ENCODE assay signal across 8 cellular contexts in the genomic region with DNA sequence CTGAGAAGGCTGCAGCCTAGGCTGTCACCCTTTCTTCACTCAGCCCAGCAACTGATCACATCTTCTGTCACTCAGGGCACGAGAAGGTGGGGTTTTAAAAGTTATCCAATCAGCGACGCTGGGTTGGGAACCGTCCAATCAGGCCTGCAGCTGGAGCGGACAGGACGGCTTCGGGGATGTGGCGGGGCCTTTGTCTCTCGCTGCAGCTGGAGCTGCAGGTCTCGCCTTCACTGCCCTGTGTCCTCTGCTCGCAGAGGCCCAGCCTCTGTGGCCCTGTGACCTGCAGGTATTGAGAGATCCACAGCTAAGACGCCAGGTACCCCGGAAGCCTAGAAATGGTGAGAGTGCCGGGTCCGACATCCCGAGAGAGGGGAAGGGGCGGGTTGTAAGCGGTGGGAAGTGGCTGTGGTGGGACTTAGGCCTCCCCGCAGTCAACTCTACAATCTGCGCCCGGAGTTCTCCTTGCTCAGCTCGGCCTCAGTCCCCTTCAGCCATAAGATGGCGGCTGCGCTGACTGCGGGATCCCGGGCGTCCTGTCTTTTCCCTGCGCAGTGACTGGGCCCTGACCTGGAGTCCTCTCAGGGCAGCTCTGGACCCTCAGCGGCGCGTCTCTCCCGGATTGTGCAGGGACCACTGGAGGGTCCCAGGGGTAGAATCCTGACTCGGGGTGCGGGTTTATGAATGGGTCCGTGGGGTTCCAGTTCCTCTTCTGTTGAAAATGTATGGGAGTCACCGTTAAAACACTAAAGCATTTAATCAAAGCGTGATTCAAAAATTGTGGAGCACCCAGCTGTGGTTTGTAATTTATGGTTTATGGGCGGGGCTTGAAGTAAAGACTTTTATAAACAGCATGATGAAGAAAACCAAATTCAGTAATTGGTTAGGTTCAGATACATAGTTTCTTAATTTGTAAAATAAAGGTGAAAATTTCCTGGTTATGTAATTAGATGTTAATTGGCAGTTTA. TPM values are rescaled to one million over a fixed set of nuclear protein-coding genes. Genes with fewer than 3 reads are reported as not detected.
A peak's percentile ranks its signal among the peaks of the same experiment; 100 is the strongest.
DNase-seq lines count a peak whose midpoint lies in the region; ATAC-seq and TF ChIP-seq lines count a peak whose summit lies in the region.

A gene (plus strand): TSS at position 193 of the 965 bp plus-strand sequence. CDS start 16,066 bp downstream, outside the sequence.

- intact Hi-C loops in activated CD4-positive, alpha-beta memory T cell treated with anti-CD3 and anti-CD28 coated beads for 36 hours (cut with micrococcal nuclease) = loop anchor here (1.0 to 5.0 kb wide), 4 partner anchors 61 to 845 kb away; a partner anchor contains a TSS

- H3K9me3 ChIP-seq in lung (ENCODE audit: control insufficient read depth in 2 of 2, insufficient read depth in 1 of 2, low read length in 1 of 2) = no peaks in the 10 kb centered on the region

- POLR2A ChIA-PET in activated CD4-positive, alpha-beta memory T cell treated with anti-CD3 and anti-CD28 coated beads for 36 hours (lab: Charles Lee) = interaction anchor here (0.9 to 1.8 kb wide), 5 partner anchors 60 to 307 kb away, joined by 3 to 6 read pairs (median 5); a partner anchor contains a TSS

- H3K27me3 ChIP-seq in lung (ENCODE audit: control insufficient read depth, insufficient read depth) = no peaks in the 10 kb centered on the region

- WGBS in lung, 2 donors = 37 to 40% methylated on average over 38 of the region's 38 CpGs

- peak within 1 kb of the TSS; percentile 51 to 81 for H3K27ac ChIP-seq in lung (ENCODE audit: low read depth in 1 of 2, low read length in 1 of 2)

- DNase-seq in AG08396 (ENCODE audit: low spot score) (peak; percentile 82), NCI-H526 treated with DMSO at 0.1 percent for 48 hours (lab: John Stamatoyannopoulos, UW) (peak; percentile 73), lung (ENCODE audit: low spot score) (peak; percentile 93)
- peak; percentile 91 for DNase-seq in activated CD4-positive, alpha-beta memory T cell treated with anti-CD3 and anti-CD28 coated beads for 36 hours
- peak; percentile 74 for DNase-seq in effector CD4-positive, alpha-beta T cell
- DNase-seq in stimulated activated CD4-positive, alpha-beta T cell treated with anti-CD3 and anti-CD28 coated beads, TNF-alpha, amount 100 ng/mL, for 24 hours (ENCODE audit: low read depth in 3 of 3) = peak; percentile 68 to 76 (median 70)

- no peaks in the 10 kb centered on the region for H3K4me1 ChIP-seq in lung (ENCODE audit: control insufficient read depth in 2 of 2, insufficient read depth in 2 of 2, low read length in 2 of 2)

- H3K36me3 ChIP-seq in lung (ENCODE audit: control insufficient read depth in 2 of 2, insufficient read depth in 2 of 2, low read length in 2 of 2) = peaks cover 0 to 3% of the 10 kb centered on the region in 2 donors

- H3K4me1 Mint-ChIP-seq in activated CD4-positive, alpha-beta memory T cell treated with anti-CD3 and anti-CD28 coated beads for 36 hours (ENCODE audit: low read depth) = peaks cover 31% of the 10 kb centered on the region

- no peak for TF ChIP-seq CTCF in lung (IDR thresholded peaks at IDR 0.05; ENCODE audit: control extremely low read depth, extremely low read depth)

- peaks cover 21% of the 10 kb centered on the region for H3K36me3 Mint-ChIP-seq in activated CD4-positive, alpha-beta memory T cell treated with anti-CD3 and anti-CD28 coated beads for 36 hours

- peak within 1 kb of the TSS; percentile 100 for H3K4me3 Mint-ChIP-seq in activated CD4-positive, alpha-beta memory T cell treated with anti-CD3 and anti-CD28 coated beads for 36 hours

- no peaks in the 10 kb centered on the region for H3K9me3 Mint-ChIP-seq in activated CD4-positive, alpha-beta memory T cell treated with anti-CD3 and anti-CD28 coated beads for 36 hours

- peak within 1 kb of the TSS; percentile 94 for H3K27ac Mint-ChIP-seq in activated CD4-positive, alpha-beta memory T cell treated with anti-CD3 and anti-CD28 coated beads for 36 hours

- ATAC-seq in GM19025 (IDR thresholded peaks at IDR 0.05; ENCODE audit: low read depth, unreplicated experiment) = peak; percentile 96
- peak; percentile 92 for ATAC-seq in HG03342 (IDR thresholded peaks at IDR 0.05; ENCODE audit: unreplicated experiment)
- ATAC-seq in lung (ENCODE audit: insufficient read depth, low FRiP score) = peak; percentile 95

- no peaks in the 10 kb centered on the region for H3K27me3 Mint-ChIP-seq in activated CD4-positive, alpha-beta memory T cell treated with anti-CD3 and anti-CD28 coated beads for 36 hours

- CTCF ChIA-PET in activated CD4-positive, alpha-beta memory T cell treated with anti-CD3 and anti-CD28 coated beads for 36 hours (lab: Charles Lee) = interaction anchor here (1.0 to 1.5 kb wide), 2 partner anchors 83 to 315 kb away, joined by 3 to 5 read pairs; no protein-coding TSS in a partner anchor

- H3K4me3 ChIP-seq in lung = peak within 1 kb of the TSS; percentile 36

RNA-seq across cellular contexts. Expression of the gene that starts here (rescaled TPM):
- total RNA-seq in activated CD4-positive, alpha-beta memory T cell treated with anti-CD3 and anti-CD28 coated beads for 36 hours = 10 to 100 TPM; 17.9 to 18.0 TPM
- total RNA-seq in lung = 10 to 100 TPM; 11.7 to 25.0 TPM
- 1 to 10 TPM; 1.2 to 3.9 TPM for polyA plus RNA-seq in lung

Comparison
In these comparisons a context has a peak if more than half of its experiments do, and no peak if none do; other contexts are left out.
1. Peak in every context shown above with its lines: DNase-seq, ATAC-seq, H3K4me3 ChIP-seq and H3K27ac ChIP-seq.